In genomic region chr2:85796549-85797262, GRCh38 we compare ENCODE assay signal across 11 cellular contexts. TPM values are rescaled to one million over a fixed set of nuclear protein-coding genes. Genes with fewer than 3 reads are reported as not detected.
DNase-seq lines count a peak whose midpoint lies in the region; TF ChIP-seq lines count a peak whose summit lies in the region.
"Had no signal": no experiment of that assay in that cellular context is flagged by ENCODE, and none has a peak within 500 bp of the region (broad histone marks: within the 10 kb centered on the region; RNA-seq: fewer than 3 reads in every experiment).

No MANE protein-coding gene starts in this region.

- H3K4me1 Mint-ChIP-seq in Calu3 (ENCODE audit: low read depth, unreplicated experiment): peaks cover 35% of the 10 kb centered on the region
- H3K4me1 Mint-ChIP-seq in activated naive CD8-positive, alpha-beta T cell treated with anti-CD3 and anti-CD28 coated beads for 36 hours: no peaks in the 10 kb centered on the region
- H3K4me1 Mint-ChIP-seq: activated naive CD4-positive, alpha-beta T cell treated with anti-CD3 and anti-CD28 coated beads, Interleukin-2, amount 10 ng/mL, durations not matched to agents 7 days and 5 days had no signal

- WGBS in GM23248 (ENCODE audit: low coverage in 1 of 2, low lambda C conversion rate in 2 of 2, missing lambda C conversion rate in 2 of 2), 2 experiments: 60 to 61% methylated on average over 18 of the region's 18 CpGs
- 82 to 83% methylated on average over 18 of the region's 18 CpGs for WGBS in sigmoid colon, 2 donors

- H3K4me1 ChIP-seq in GM23248 (ENCODE audit: insufficient read depth) (peaks cover 30% of the 10 kb centered on the region), adipocyte (ENCODE audit: control insufficient read depth, insufficient read depth, low read length) (peaks cover 54% of the 10 kb centered on the region), right atrium auricular region (peaks cover 0 to 79% of the 10 kb centered on the region in 2 donors), sigmoid colon (peaks cover 0 to 55% (median 47%) of the 10 kb centered on the region in 4 donors)
- H3K4me1 ChIP-seq: Caco-2, parathyroid adenoma had no signal

- H3K27me3 Mint-ChIP-seq in Calu3 (ENCODE audit: unreplicated experiment): no peaks in the 10 kb centered on the region
- H3K27me3 Mint-ChIP-seq in activated naive CD8-positive, alpha-beta T cell treated with anti-CD3 and anti-CD28 coated beads for 36 hours: peaks cover 4% of the 10 kb centered on the region

- CTCF ChIA-PET in Calu3 (lab: Charles Lee): no interaction called here

- H3K27ac ChIP-seq in GM23248 (peak overlapping the region; percentile 39), right atrium auricular region (peak overlapping the region; percentile 32 to 69), sigmoid colon (peak overlapping the region; percentile 0 to 82 (median 50))
- H3K27ac ChIP-seq: parathyroid adenoma had no signal

- H3K79me2 ChIP-seq in GM23248 (ENCODE audit: insufficient read depth): no peaks in the 10 kb centered on the region
- H3K79me2 ChIP-seq: parathyroid adenoma had no signal

- H3K4me3 ChIP-seq in GM23248: no peak overlapping the region
- no peak overlapping the region for H3K4me3 ChIP-seq in adipocyte (ENCODE audit: low read length)
- no peak overlapping the region for H3K4me3 ChIP-seq in right atrium auricular region
- no peak overlapping the region for H3K4me3 ChIP-seq in sigmoid colon

- no peak for TF ChIP-seq POLR2A in sigmoid colon (IDR thresholded peaks at IDR 0.05)

- intact Hi-C loops in sigmoid colon (cut with DNase I): no loop called here
- intact Hi-C loops in Calu3 (cut with micrococcal nuclease; ENCODE audit: unreplicated experiment): no loop called here

- peak; percentile 58 for DNase-seq in GM23248
- peak; percentile 63 for DNase-seq in adipocyte (ENCODE audit: low read depth)
- DNase-seq in right atrium auricular region (ENCODE audit: low spot score): no peak
- peak; percentile 67 for DNase-seq in sigmoid colon
- DNase-seq in KG1 (lab: John Stamatoyannopoulos, UW): no peak
- no peak for DNase-seq in Calu3
- DNase-seq in activated naive CD8-positive, alpha-beta T cell treated with anti-CD3 and anti-CD28 coated beads for 36 hours: no peak
- DNase-seq in activated CD4-positive, alpha-beta T cell treated with anti-CD3 and anti-CD28 coated beads, Interleukin-2, amount 50 U/mL, for 48 hours: no peak
- DNase-seq: activated naive CD4-positive, alpha-beta T cell treated with anti-CD3 and anti-CD28 coated beads, Interleukin-2, amount 10 ng/mL, durations not matched to agents 7 days and 5 days had no signal

- H2AFZ ChIP-seq in GM23248: peak overlapping the region; percentile 49
- H2AFZ ChIP-seq: parathyroid adenoma had no signal

- no peak for TF ChIP-seq EP300 in sigmoid colon (IDR thresholded peaks at IDR 0.05)

- H3K9me3 ChIP-seq in GM23248 (ENCODE audit: low read depth): no peaks in the 10 kb centered on the region
- no peaks in the 10 kb centered on the region for H3K9me3 ChIP-seq in adipocyte (ENCODE audit: control insufficient read depth, low read length)
- peaks cover 0 to 9% of the 10 kb centered on the region in 2 donors for H3K9me3 ChIP-seq in right atrium auricular region
- H3K9me3 ChIP-seq in sigmoid colon: no peaks in the 10 kb centered on the region
- H3K9me3 ChIP-seq: Caco-2 had no signal

- BruUV-seq in Calu3 (replicated peaks; lab: Mats Ljungman, UMichigan): no TSS peak

- no peaks in the 10 kb centered on the region for H3K9me3 Mint-ChIP-seq in Calu3 (ENCODE audit: low read depth, unreplicated experiment)
- H3K9me3 Mint-ChIP-seq in activated naive CD8-positive, alpha-beta T cell treated with anti-CD3 and anti-CD28 coated beads for 36 hours: no peaks in the 10 kb centered on the region
- H3K9me3 Mint-ChIP-seq: activated naive CD4-positive, alpha-beta T cell treated with anti-CD3 and anti-CD28 coated beads, Interleukin-2, amount 10 ng/mL, durations not matched to agents 7 days and 5 days had no signal

- no peaks in the 10 kb centered on the region for H4K20me1 ChIP-seq in GM23248 (ENCODE audit: insufficient read depth)

- no peaks in the 10 kb centered on the region for H3K36me3 ChIP-seq in GM23248 (ENCODE audit: low read depth)
- no peaks in the 10 kb centered on the region for H3K36me3 ChIP-seq in adipocyte (ENCODE audit: control insufficient read depth, insufficient read depth, low read length, severe bottlenecking)
- no peaks in the 10 kb centered on the region for H3K36me3 ChIP-seq in right atrium auricular region
- no peaks in the 10 kb centered on the region for H3K36me3 ChIP-seq in sigmoid colon

- peak overlapping the region; percentile 33 for H3K9ac ChIP-seq in GM23248
- peak overlapping the region; percentile 59 for H3K9ac ChIP-seq in adipocyte (ENCODE audit: low read length)
- H3K9ac ChIP-seq: parathyroid adenoma had no signal

- peaks cover 22% of the 10 kb centered on the region for H3F3A ChIP-seq in GM23248 (ENCODE audit: insufficient read depth)

- H3K9me2 ChIP-seq in GM23248 (ENCODE audit: insufficient read depth): no peaks in the 10 kb centered on the region

- H3K27ac Mint-ChIP-seq in Calu3 (ENCODE audit: unreplicated experiment): no peak overlapping the region
- no peak overlapping the region for H3K27ac Mint-ChIP-seq in activated naive CD8-positive, alpha-beta T cell treated with anti-CD3 and anti-CD28 coated beads for 36 hours
- H3K27ac Mint-ChIP-seq: activated naive CD4-positive, alpha-beta T cell treated with anti-CD3 and anti-CD28 coated beads, Interleukin-2, amount 10 ng/mL, durations not matched to agents 7 days and 5 days had no signal

- peak overlapping the region; percentile 5 for H3K4me2 ChIP-seq in GM23248 (ENCODE audit: unreplicated experiment)

- H3K27me3 ChIP-seq in GM23248 (replicated peaks; ENCODE audit: insufficient read depth) (no peaks in the 10 kb centered on the region), adipocyte (replicated peaks; ENCODE audit: control insufficient read depth, insufficient read depth, low read length) (no peaks in the 10 kb centered on the region), right atrium auricular region (no peaks in the 10 kb centered on the region), sigmoid colon (no peaks in the 10 kb centered on the region)

- TF ChIP-seq CTCF in right atrium auricular region (IDR thresholded peaks at IDR 0.05) (no peak), sigmoid colon (IDR thresholded peaks at IDR 0.05) (no peak), Calu3 (IDR thresholded peaks at IDR 0.05; ENCODE audit: unreplicated experiment) (no peak)

- no peak overlapping the region for H3K4me3 Mint-ChIP-seq in Calu3 (ENCODE audit: low read depth, unreplicated experiment)
- H3K4me3 Mint-ChIP-seq in activated naive CD8-positive, alpha-beta T cell treated with anti-CD3 and anti-CD28 coated beads for 36 hours: no peak overlapping the region
- H3K4me3 Mint-ChIP-seq: activated naive CD4-positive, alpha-beta T cell treated with anti-CD3 and anti-CD28 coated beads, Interleukin-2, amount 10 ng/mL, durations not matched to agents 7 days and 5 days had no signal

- in situ Hi-C loops in GM23248 (cut with MboI): no loop called here

- no peaks in the 10 kb centered on the region for H3K36me3 Mint-ChIP-seq in Calu3 (ENCODE audit: insufficient read depth, unreplicated experiment)
- H3K36me3 Mint-ChIP-seq in activated naive CD8-positive, alpha-beta T cell treated with anti-CD3 and anti-CD28 coated beads for 36 hours: no peaks in the 10 kb centered on the region
- H3K36me3 Mint-ChIP-seq: activated naive CD4-positive, alpha-beta T cell treated with anti-CD3 and anti-CD28 coated beads, Interleukin-2, amount 10 ng/mL, durations not matched to agents 7 days and 5 days had no signal

RNA-seq across cellular contexts. Expression of gene ATOH8, which starts 42.9 kb away (rescaled TPM):
- 40.7 and 50.1 TPM in 2 replicates for total RNA-seq in GM23248 (2014; rRNA removed; shearing (Covaris generic))
- 12.0 and 12.7 TPM in 2 replicates for polyA plus RNA-seq in GM23248 (2016; fragmentation: Nextera tagmentation; extraction: Ambion mirVana)
- total RNA-seq in right atrium auricular region: 100 to 1,000 TPM in 1 of 2 donors, 10 to 100 TPM in 1; 35.1 to 116 TPM
- total RNA-seq in sigmoid colon: 10 to 100 TPM; 12.4 to 20.6 (median 18.1) TPM
- 1 to 10 TPM; 1.6 to 9.4 (median 6.6) TPM for polyA plus RNA-seq in sigmoid colon
- 0.19 and 0.47 TPM in 2 replicates for total RNA-seq in Calu3 (2022)
- total RNA-seq in activated naive CD8-positive, alpha-beta T cell treated with anti-CD3 and anti-CD28 coated beads for 36 hours: not detected
- total RNA-seq: Caco-2 had no signal

Comparison
In these comparisons a context has a peak if more than half of its experiments do, and no peak if none do; other contexts are left out.
1. DNase-seq: peak in GM23248 (single experiment), adipocyte (single experiment) and sigmoid colon (single experiment); none in right atrium auricular region (single experiment), KG1 (single experiment), Calu3 (single experiment), activated naive CD8-positive, alpha-beta T cell treated with anti-CD3 and anti-CD28 coated beads for 36 hours (single experiment) and activated CD4-positive, alpha-beta T cell treated with anti-CD3 and anti-CD28 coated beads, Interleukin-2, amount 50 U/mL, for 48 hours (0 of 2).
2. Peak in every context shown above with its lines, with median percentiles within 50 percentile points of each other: H3K27ac ChIP-seq.